In the genomic region with DNA sequence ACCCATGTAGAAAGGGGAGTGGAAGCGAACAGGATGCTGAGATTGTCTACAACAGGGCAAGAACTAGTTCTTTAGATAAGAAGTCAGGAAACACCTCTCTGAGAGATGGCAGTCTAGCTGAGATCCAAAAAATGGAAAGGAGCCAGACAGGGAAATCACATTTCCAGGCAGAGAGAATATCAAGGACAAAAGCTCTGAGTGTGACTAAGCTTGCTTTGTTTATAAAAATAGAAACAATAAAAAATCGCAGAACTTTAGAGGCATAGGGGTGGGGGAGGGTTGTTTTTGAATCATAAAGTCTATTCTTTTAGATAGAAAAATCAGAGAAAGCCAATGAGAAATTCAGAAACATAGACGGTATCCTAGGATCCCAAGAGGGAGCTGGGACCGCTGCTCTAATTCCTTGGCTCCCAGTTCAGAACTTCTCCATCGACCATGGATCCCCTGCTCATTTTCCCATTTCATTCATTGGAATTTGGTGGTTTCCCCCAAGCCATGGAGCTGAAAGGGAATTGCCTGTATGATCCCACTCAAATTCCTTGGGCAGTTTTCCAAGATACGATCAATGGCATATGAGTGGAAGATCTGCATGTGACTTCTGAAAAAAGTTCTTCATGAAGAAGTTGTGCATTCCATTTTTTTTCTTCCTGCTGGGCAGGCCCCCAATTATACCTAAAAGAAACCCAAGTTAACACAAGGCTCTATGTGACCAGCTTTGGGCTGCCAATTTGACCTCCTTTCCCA, we compare ENCODE assay signal across 22 cellular contexts.
DNase-seq lines count a peak whose midpoint lies in the region; TF ChIP-seq lines count a peak whose summit lies in the region.
"Had no signal": no experiment of that assay in that cellular context is flagged by ENCODE, and none has a peak within 500 bp of the region (broad histone marks: within the 10 kb centered on the region; RNA-seq: fewer than 3 reads in every experiment).

No MANE protein-coding gene starts in this region.

- intact Hi-C loops in esophagus muscularis mucosa (cut with DNase I), result no loop called here

- H3K36me3 ChIP-seq in esophagus muscularis mucosa, result no peaks in the 10 kb centered on the region
- no peaks in the 10 kb centered on the region for H3K36me3 ChIP-seq in WERI-Rb-1
- H3K36me3 ChIP-seq: spleen, thoracic aorta, vagina had no signal

- no peak overlapping the region for H3K27ac ChIP-seq in esophagus muscularis mucosa (replicated peaks in 1 of 4)
- no peak overlapping the region for H3K27ac ChIP-seq in WERI-Rb-1
- H3K27ac ChIP-seq: thoracic aorta, vagina had no signal

- TF ChIP-seq POLR2A in esophagus muscularis mucosa (IDR thresholded peaks at IDR 0.05; ENCODE audit: low read depth), result no peak

- 72% methylated on average over 6 of the region's 6 CpGs for whole genome bisulfite sequencing in esophagus muscularis mucosa

- no peaks in the 10 kb centered on the region for H3K9me3 ChIP-seq in esophagus muscularis mucosa
- no peaks in the 10 kb centered on the region for H3K9me3 ChIP-seq in WERI-Rb-1 (ENCODE audit: severe bottlenecking)
- H3K9me3 ChIP-seq: thoracic aorta, vagina had no signal

- TF ChIP-seq EP300 in esophagus muscularis mucosa (IDR thresholded peaks at IDR 0.05), result no peak

- H3K4me1 ChIP-seq in esophagus muscularis mucosa, result peaks cover 0 to 5% (median 0%) of the 10 kb centered on the region in 4 donors
- H3K4me1 ChIP-seq: spleen, vagina had no signal

- no peak for TF ChIP-seq CTCF in AG10803 (conservative IDR thresholded peaks at IDR 0.05; ENCODE audit: low read length)
- no peak for TF ChIP-seq CTCF in esophagus muscularis mucosa (IDR thresholded peaks at IDR 0.05)
- TF ChIP-seq CTCF in WERI-Rb-1 (IDR thresholded peaks at IDR 0.05; ENCODE audit: low read depth, low read length), result no peak

- no peak overlapping the region for H3K4me3 ChIP-seq in AG10803 (ENCODE audit: low read length)
- no peak overlapping the region for H3K4me3 ChIP-seq in esophagus muscularis mucosa
- H3K4me3 ChIP-seq in WERI-Rb-1 (ENCODE audit: low read depth, low read length), result no peak overlapping the region
- H3K4me3 ChIP-seq: spleen, thoracic aorta, vagina had no signal

- DNase-seq in AG10803 (ENCODE audit: low read depth) (peak; percentile 34), LHCN-M2 (ENCODE audit: low read depth) (peak; percentile 63), esophagus muscularis mucosa (ENCODE audit: extremely low spot score) (peak; percentile 34), iris pigment epithelial cell (ENCODE audit: low read depth) (peak; percentile 10), amniotic stem cell (lab: John Stamatoyannopoulos, UW) (no peak), WERI-Rb-1 (no peak), DMS79 treated with DMSO at 0.1 percent for 48 hours (lab: John Stamatoyannopoulos, UW) (no peak)
- no peak for DNase-seq in activated CD4-positive, alpha-beta T cell treated with anti-CD3 and anti-CD28 coated beads, Interleukin-2, amount 50 U/mL, for 48 hours
- DNase-seq: activated naive CD4-positive, alpha-beta T cell treated with anti-CD3 and anti-CD28 coated beads, Interleukin-2, amount 50 U/mL, for 16 hours; effector memory CD4-positive, alpha-beta T cell; GOT3; KBM-7; natural killer cell; NCI-H1436 treated with DMSO at 0.1 percent for 48 hours; NCI-H446 treated with DMSO at 0.1 percent for 48 hours; OCI-M1; spleen; stimulated activated CD4-positive, alpha-beta T cell treated with anti-CD3 and anti-CD28 coated beads, Interleukin-2, amount 100 ng/mL, for 48 hours; stimulated activated naive B cell treated with anti-CD40 and anti-IgM and Interleukin-4, amounts not matched to agents 10 μg/mL and 1 μg/mL and 100 μg/mL, for 72 hours; T-helper 9 cell had no signal

- H3K27me3 ChIP-seq in esophagus muscularis mucosa, result no peaks in the 10 kb centered on the region
- no peaks in the 10 kb centered on the region for H3K27me3 ChIP-seq in WERI-Rb-1 (ENCODE audit: insufficient read depth, low read depth, severe bottlenecking)
- H3K27me3 ChIP-seq: vagina had no signal

Comparison
In these comparisons a context has a peak if more than half of its experiments do, and no peak if none do; other contexts are left out.
1. DNase-seq: peak in AG10803 (single experiment), LHCN-M2 (single experiment), esophagus muscularis mucosa (single experiment) and iris pigment epithelial cell (single experiment); none in activated CD4-positive, alpha-beta T cell treated with anti-CD3 and anti-CD28 coated beads, Interleukin-2, amount 50 U/mL, for 48 hours (0 of 2), amniotic stem cell (single experiment), WERI-Rb-1 (single experiment) and DMS79 treated with DMSO at 0.1 percent for 48 hours (single experiment).